1 cellular context compared by ENCODE assay signal in genomic region chr20:41571006-41571405, GRCh38.
TF ChIP-seq lines count a peak whose summit lies in the region.

No MANE protein-coding gene starts in this region.

TF ChIP-seq in GM12878, 131 proteins besides CTCF, POLR2A, EP300 and RAD21:
- TF ChIP-seq ZNF592 (IDR thresholded peaks at IDR 0.05) = no peak
- TF ChIP-seq SIN3A (IDR thresholded peaks at IDR 0.05; ENCODE audit: low read depth, low read length) = no peak
- no peak for TF ChIP-seq PML (IDR thresholded peaks at IDR 0.05; ENCODE audit: low read length)
- TF ChIP-seq IKZF1 (conservative IDR thresholded peaks at IDR 0.05) = no peak
- no peak for TF ChIP-seq SREBF2 (IDR thresholded peaks at IDR 0.05; ENCODE audit: low read length)
- TF ChIP-seq HSF1 (IDR thresholded peaks at IDR 0.05; ENCODE audit: low read depth, low read length) = no peak
- TF ChIP-seq ZNF687 (IDR thresholded peaks at IDR 0.05) = no peak
- no peak for TF ChIP-seq ZNF217 (IDR thresholded peaks at IDR 0.05)
- no peak for TF ChIP-seq IRF5 (IDR thresholded peaks at IDR 0.05; ENCODE audit: borderline replicate concordance)
- no peak for TF ChIP-seq MTA2 (IDR thresholded peaks at IDR 0.05; ENCODE audit: low read depth)
- no peak for TF ChIP-seq ZNF384 (IDR thresholded peaks at IDR 0.05; ENCODE audit: borderline replicate concordance, low read depth, low read length)
TF ChIP-seq in GM12878: peak in this region for 0.
